9 cellular contexts compared by ENCODE assay signal in genomic region chr17:39001703-39002637, GRCh38. TPM values are rescaled to one million over a fixed set of nuclear protein-coding genes. Genes with fewer than 3 reads are reported as not detected.
DNase-seq lines count a peak whose midpoint lies in the region; ATAC-seq, FAIRE-seq and TF ChIP-seq lines count a peak whose summit lies in the region.
"Had no signal": no experiment of that assay in that cellular context is flagged by ENCODE, and none has a peak within 500 bp of the region (broad histone marks: within the 10 kb centered on the region; RNA-seq: fewer than 3 reads in every experiment).

No MANE protein-coding gene starts in this region.

- no peak overlapping the region for H3K4me3 Mint-ChIP-seq in activated naive CD8-positive, alpha-beta T cell treated with anti-CD3 and anti-CD28 coated beads, Interleukin-2, amount 50 U/mL, for 24 hours
- no peak overlapping the region for H3K4me3 Mint-ChIP-seq in osteocyte (ENCODE audit: unreplicated experiment)

- peaks cover 2% of the 10 kb centered on the region for H3K27me3 Mint-ChIP-seq in activated naive CD8-positive, alpha-beta T cell treated with anti-CD3 and anti-CD28 coated beads, Interleukin-2, amount 50 U/mL, for 24 hours
- H3K27me3 Mint-ChIP-seq in osteocyte (ENCODE audit: unreplicated experiment) = no peaks in the 10 kb centered on the region
- H3K27me3 Mint-ChIP-seq: stimulated activated naive CD8-positive, alpha-beta T cell treated with anti-CD3 and anti-CD28 coated beads, Interleukin-15, amount 100 ng/mL, for 72 hours had no signal

- RAD21 ChIA-PET in HCT116 (lab: Charles Lee; ENCODE audit: low non-redundant PET in 1 of 2, low total read pairs in 2 of 2, uncharacterized antibody in 2 of 2, unreplicated experiment in 2 of 2) = no interaction called here

- H2AFZ ChIP-seq in HCT116 (ENCODE audit: low read depth, low read length, poor library complexity, severe bottlenecking) = peak overlapping the region; percentile 60

- no peak for DNase-seq in HCT116 (ENCODE audit: low read depth, low spot score)
- DNase-seq in activated naive CD8-positive, alpha-beta T cell treated with anti-CD3 and anti-CD28 coated beads, Interleukin-2, amount 50 U/mL, for 24 hours = no peak
- DNase-seq in left cardiac atrium = peak; percentile 92
- peak; percentile 37 for DNase-seq in small intestine
- no peak for DNase-seq in activated T-cell treated with anti-CD3 and anti-CD28 coated beads for 4 hours
- no peak for DNase-seq in osteocyte (ENCODE audit: extremely low spot score, unreplicated experiment)

- no peaks in the 10 kb centered on the region for H3K79me2 ChIP-seq in HCT116 (ENCODE audit: insufficient read depth, low read length)

- H3K27ac Mint-ChIP-seq in activated naive CD8-positive, alpha-beta T cell treated with anti-CD3 and anti-CD28 coated beads, Interleukin-2, amount 50 U/mL, for 24 hours = peak overlapping the region; percentile 5
- no peak overlapping the region for H3K27ac Mint-ChIP-seq in osteocyte (ENCODE audit: unreplicated experiment)

- POLR2A ChIA-PET in HCT116 (lab: Charles Lee) = interaction anchor here (1.1 kb wide), 1 partner anchor 18 kb away, joined by 3 read pairs; no protein-coding TSS in a partner anchor

- no peaks in the 10 kb centered on the region for H3K27me3 ChIP-seq in HCT116 (ENCODE audit: insufficient read depth, low read length)
- no peaks in the 10 kb centered on the region for H3K27me3 ChIP-seq in small intestine (ENCODE audit: control insufficient read depth in 2 of 2, insufficient read depth in 2 of 2, low read length in 2 of 2)

- peaks cover 23% of the 10 kb centered on the region for H3K4me1 Mint-ChIP-seq in activated naive CD8-positive, alpha-beta T cell treated with anti-CD3 and anti-CD28 coated beads, Interleukin-2, amount 50 U/mL, for 24 hours
- H3K4me1 Mint-ChIP-seq in osteocyte (ENCODE audit: unreplicated experiment) = peaks cover 22% of the 10 kb centered on the region

- peaks cover 11% of the 10 kb centered on the region for H3K9me3 Mint-ChIP-seq in activated naive CD8-positive, alpha-beta T cell treated with anti-CD3 and anti-CD28 coated beads, Interleukin-2, amount 50 U/mL, for 24 hours
- peaks cover under 1% of the 10 kb centered on the region for H3K9me3 Mint-ChIP-seq in osteocyte (ENCODE audit: unreplicated experiment)

- no peak overlapping the region for H3K9ac ChIP-seq in HCT116 (ENCODE audit: low read length)

- H3K9me2 ChIP-seq in HCT116 (ENCODE audit: insufficient read depth) = no peaks in the 10 kb centered on the region

- H3K9me3 ChIP-seq in HCT116 (ENCODE audit: control insufficient read depth in 1 of 2, insufficient read depth in 1 of 2, low read depth in 1 of 2, low read length in 2 of 2) (peaks cover 5 to 7% of the 10 kb centered on the region in 2 experiments; a peak in 2 of 4 replicates), small intestine (ENCODE audit: control insufficient read depth, low read depth) (no peaks in the 10 kb centered on the region)

- H3K36me3 ChIP-seq in HCT116 (ENCODE audit: control insufficient read depth in 1 of 2, insufficient read depth in 2 of 2, low read length in 2 of 2) (no peaks in the 10 kb centered on the region), small intestine (ENCODE audit: control insufficient read depth in 2 of 2, insufficient read depth in 2 of 2, low read length in 2 of 2) (no peaks in the 10 kb centered on the region)

- intact Hi-C loops in HCT116 (cut with micrococcal nuclease) (no loop called here), left cardiac atrium (cut with DNase I) (no loop called here)

- TF ChIP-seq RAD21 in HCT116 (IDR thresholded peaks at IDR 0.05; ENCODE audit: low read depth) = no peak

- TF ChIP-seq POLR2A in HCT116 (IDR thresholded peaks at IDR 0.05; ENCODE audit: borderline replicate concordance, extremely low read depth, insufficient read depth, insufficient read length) = no peak

- 39 to 62% (median 48%) methylated on average over 9 of the region's 9 CpGs for WGBS in small intestine, 3 donors

- H3K4me2 ChIP-seq in HCT116 (ENCODE audit: low read length) = peak overlapping the region; percentile 15

- no peak for FAIRE-seq in small intestine (lab: Jason Lieb, UNC)

- TF ChIP-seq CTCF in HCT116 (IDR thresholded peaks at IDR 0.05 in 2 of 3, conservative IDR thresholded peaks at IDR 0.05 in 1 of 3; ENCODE audit: borderline replicate concordance in 1 of 3, insufficient read depth in 1 of 3, low read depth in 2 of 3, low read length in 2 of 3) (no peak), osteocyte (IDR thresholded peaks at IDR 0.05) (no peak)

- ATAC-seq in HCT116 (peak; percentile 78), left cardiac atrium (peak; percentile 91 to 96), GM18498 (IDR thresholded peaks at IDR 0.05; ENCODE audit: unreplicated experiment) (no peak), GM21576 (IDR thresholded peaks at IDR 0.05; ENCODE audit: unreplicated experiment) (no peak)
- ATAC-seq in activated naive CD8-positive, alpha-beta T cell treated with anti-CD3 and anti-CD28 coated beads, Interleukin-2, amount 50 U/mL, for 24 hours = no peak
- ATAC-seq: stimulated activated naive CD8-positive, alpha-beta T cell treated with anti-CD3 and anti-CD28 coated beads, Interleukin-15, amount 100 ng/mL, for 72 hours had no signal

- peaks cover 2% of the 10 kb centered on the region for H3K36me3 Mint-ChIP-seq in activated naive CD8-positive, alpha-beta T cell treated with anti-CD3 and anti-CD28 coated beads, Interleukin-2, amount 50 U/mL, for 24 hours (ENCODE audit: low read depth)
- peaks cover under 1% of the 10 kb centered on the region for H3K36me3 Mint-ChIP-seq in osteocyte (ENCODE audit: unreplicated experiment)

- BruUV-seq in HCT116 (replicated peaks; lab: Mats Ljungman, UMichigan) = no TSS peak

- H4K20me1 ChIP-seq in HCT116 (ENCODE audit: insufficient read depth) = no peaks in the 10 kb centered on the region

- no peak overlapping the region for H3K27ac ChIP-seq in HCT116 (ENCODE audit: low read depth, low read length)
- H3K27ac ChIP-seq in small intestine (ENCODE audit: low read depth in 1 of 2, low read length in 1 of 2) = peak overlapping the region in 1 of 2 donors; percentile 95

- H3K4me3 ChIP-seq in HCT116 (replicated peaks in 1 of 2; ENCODE audit: low read depth in 1 of 2, low read length in 2 of 2) (no peak overlapping the region), small intestine (ENCODE audit: low read depth in 1 of 2, low read length in 2 of 2) (no peak overlapping the region)

- H3K4me1 ChIP-seq in HCT116 (ENCODE audit: control insufficient read depth in 1 of 2, insufficient read depth in 2 of 2, low read length in 2 of 2) (peaks cover 8 to 18% of the 10 kb centered on the region in 2 experiments; a peak in 3 of 4 replicates), small intestine (ENCODE audit: control insufficient read depth in 2 of 2, insufficient read depth in 1 of 2, low read depth in 1 of 2, low read length in 1 of 2) (peaks cover 0 to 5% of the 10 kb centered on the region in 2 donors)

- CTCF ChIA-PET in HCT116 (lab: Charles Lee) = interaction anchor here (1.9 kb wide), 1 partner anchor 19 kb away, joined by 7 read pairs; no protein-coding TSS in a partner anchor

TF ChIP-seq in HCT116, 20 proteins besides CTCF, POLR2A, EP300 and RAD21:
- TF ChIP-seq SRF (IDR thresholded peaks at IDR 0.05; ENCODE audit: low read depth) (0 out of 2 replicates have a peak, but pooled peaks have one; percentile 9), YY1 (IDR thresholded peaks at IDR 0.05; ENCODE audit: extremely low read depth, insufficient replicate concordance, low read depth, low read length) (no peak), POLR2AphosphoS5 (IDR thresholded peaks at IDR 0.05; ENCODE audit: low read depth, low read length) (0 out of 2 replicates have a peak, but pooled peaks have one; percentile 20), FOSL1 (IDR thresholded peaks at IDR 0.05; ENCODE audit: low read depth) (peak; percentile 19; the same call in 1 of the 2 replicates), SIN3A (IDR thresholded peaks at IDR 0.05; ENCODE audit: low read depth) (no peak), JUND (IDR thresholded peaks at IDR 0.05) (0 out of 2 replicates have a peak, but pooled peaks have one; percentile 26)

RNA-seq across cellular contexts. Expression of gene FBXO47, which starts 34.8 kb away (rescaled TPM):
- not detected for total RNA-seq in HCT116 (2021; ENCODE audit: unreplicated experiment)
- not detected in 2 replicates for polyA plus RNA-seq in HCT116 (2012)
- not detected for total RNA-seq in left cardiac atrium
- polyA plus RNA-seq in small intestine = under 1 TPM in 1 of 3 donors, not detected in 2; 0.01 TPM
- total RNA-seq in osteocyte = not detected in 2 replicates

Comparison
In these comparisons a context has a peak if more than half of its experiments do, and no peak if none do; other contexts are left out.
1. ATAC-seq: peak in HCT116 (single experiment) and left cardiac atrium (2 of 2); none in activated naive CD8-positive, alpha-beta T cell treated with anti-CD3 and anti-CD28 coated beads, Interleukin-2, amount 50 U/mL, for 24 hours (single experiment), GM18498 (single experiment) and GM21576 (single experiment).
2. DNase-seq: peak in left cardiac atrium (single experiment) and small intestine (single experiment); none in HCT116 (single experiment), activated naive CD8-positive, alpha-beta T cell treated with anti-CD3 and anti-CD28 coated beads, Interleukin-2, amount 50 U/mL, for 24 hours (single experiment), activated T-cell treated with anti-CD3 and anti-CD28 coated beads for 4 hours (single experiment) and osteocyte (single experiment).